17 cellular contexts compared by ENCODE assay signal in genomic region chr5:93193756-93194155, GRCh38.
A peak's percentile ranks its signal among the peaks of the same experiment; 100 is the strongest.
DNase-seq lines count a peak whose midpoint lies in the region; ATAC-seq and TF ChIP-seq lines count a peak whose summit lies in the region.
"Had no signal": no experiment of that assay in that cellular context is flagged by ENCODE, and none has a peak within 500 bp of the region (broad histone marks: within the 10 kb centered on the region; RNA-seq: fewer than 3 reads in every experiment).

No MANE protein-coding gene starts in this region.

- H4K20me1 ChIP-seq in SK-N-SH (ENCODE audit: insufficient read depth): no peaks in the 10 kb centered on the region
- no peaks in the 10 kb centered on the region for H4K20me1 ChIP-seq in smooth muscle cell (ENCODE audit: low read depth)

- no peak overlapping the region for H2AFZ ChIP-seq in SK-N-SH (ENCODE audit: low read depth)
- H2AFZ ChIP-seq in smooth muscle cell (ENCODE audit: low read depth): peak overlapping the region; percentile 31
- H2AFZ ChIP-seq: GM23248 had no signal

- 75% methylated on average over 4 of the region's 4 CpGs for WGBS in SK-N-SH (ENCODE audit: low lambda C conversion rate)
- 75% methylated on average over 4 of the region's 4 CpGs for WGBS in smooth muscle cell (ENCODE audit: low lambda C conversion rate)
- 62 to 65% methylated on average over 4 of the region's 4 CpGs for WGBS in testis, 2 donors

- H3K79me2 ChIP-seq in SK-N-SH (ENCODE audit: insufficient read depth) (no peaks in the 10 kb centered on the region), smooth muscle cell (ENCODE audit: low read depth) (no peaks in the 10 kb centered on the region)

- no peak for TF ChIP-seq CTCF in SK-N-SH (IDR thresholded peaks at IDR 0.05)
- TF ChIP-seq CTCF in smooth muscle cell (IDR thresholded peaks at IDR 0.05; ENCODE audit: borderline replicate concordance, insufficient read depth, poor library complexity, severe bottlenecking): no peak
- TF ChIP-seq CTCF in testis (IDR thresholded peaks at IDR 0.05): no peak

- H3F3A ChIP-seq in SK-N-SH (replicated peaks; ENCODE audit: insufficient read depth) (peaks cover 18% of the 10 kb centered on the region), smooth muscle cell (ENCODE audit: low read depth) (peaks cover 25% of the 10 kb centered on the region)

- H3K27me3 ChIP-seq in SK-N-SH (ENCODE audit: insufficient read depth) (no peaks in the 10 kb centered on the region), adipocyte (replicated peaks; ENCODE audit: control insufficient read depth, insufficient read depth, low read length) (no peaks in the 10 kb centered on the region), smooth muscle cell (ENCODE audit: low read depth) (no peaks in the 10 kb centered on the region), testis (no peaks in the 10 kb centered on the region)
- H3K27me3 ChIP-seq: thyroid gland had no signal

- H3K36me3 ChIP-seq in SK-N-SH (replicated peaks in 1 of 2; ENCODE audit: control insufficient read depth in 1 of 2, insufficient read depth in 2 of 2, low read length in 1 of 2) (no peaks in the 10 kb centered on the region), adipocyte (ENCODE audit: control insufficient read depth, insufficient read depth, low read length, severe bottlenecking) (no peaks in the 10 kb centered on the region), smooth muscle cell (ENCODE audit: low read depth) (no peaks in the 10 kb centered on the region), testis (ENCODE audit: low read depth, missing control alignments) (no peaks in the 10 kb centered on the region)
- H3K36me3 ChIP-seq: thyroid gland had no signal

- peaks cover 6 to 21% of the 10 kb centered on the region in 2 experiments; a peak in 3 of 4 replicates for H3K4me1 ChIP-seq in SK-N-SH (ENCODE audit: control insufficient read depth in 1 of 2, insufficient read depth in 2 of 2, low read depth in 1 of 2, low read length in 1 of 2)
- peaks cover 44% of the 10 kb centered on the region for H3K4me1 ChIP-seq in adipocyte (ENCODE audit: control insufficient read depth, insufficient read depth, low read length)
- peaks cover 27% of the 10 kb centered on the region for H3K4me1 ChIP-seq in smooth muscle cell (ENCODE audit: low read depth)
- no peaks in the 10 kb centered on the region for H3K4me1 ChIP-seq in testis

- H3K27ac ChIP-seq in SK-N-SH (ENCODE audit: low read depth in 2 of 2, low read length in 1 of 2) (peak overlapping the region in 1 of 2 experiments; percentile 65; a peak in 1 of 4 replicates), smooth muscle cell (ENCODE audit: low read depth) (peak overlapping the region; percentile 93), testis (no peak overlapping the region)
- H3K27ac ChIP-seq: C4-2B, GM23248, thyroid gland had no signal

- TF ChIP-seq POLR2A in testis (IDR thresholded peaks at IDR 0.05): no peak

- CTCF ChIA-PET in SK-N-SH (lab: Yijun Ruan, JAX): interaction anchor here (0.6 to 1.5 kb wide), 2 partner anchors 9 to 158 kb away, joined by 3 to 4 read pairs; no protein-coding TSS in a partner anchor

- H3K9me2 ChIP-seq in SK-N-SH: no peaks in the 10 kb centered on the region

- POLR2A ChIA-PET in SK-N-SH (lab: Yijun Ruan, JAX): no interaction called here

- no peak overlapping the region for H3K9ac ChIP-seq in SK-N-SH
- H3K9ac ChIP-seq in adipocyte (ENCODE audit: low read length): no peak overlapping the region
- peak overlapping the region; percentile 76 for H3K9ac ChIP-seq in smooth muscle cell (ENCODE audit: low read depth)
- H3K9ac ChIP-seq: GM23248 had no signal

- TF ChIP-seq RAD21 in SK-N-SH (IDR thresholded peaks at IDR 0.05; ENCODE audit: low read length): no peak

- peaks cover 8% of the 10 kb centered on the region; the same call in 1 of the 2 replicates for H3K9me3 ChIP-seq in SK-N-SH
- no peaks in the 10 kb centered on the region for H3K9me3 ChIP-seq in adipocyte (ENCODE audit: control insufficient read depth, low read length)
- H3K9me3 ChIP-seq in smooth muscle cell (replicated peaks; ENCODE audit: low read depth): no peaks in the 10 kb centered on the region
- no peaks in the 10 kb centered on the region for H3K9me3 ChIP-seq in testis
- H3K9me3 ChIP-seq: thyroid gland had no signal

- H3K4me2 ChIP-seq in SK-N-SH (no peak overlapping the region), smooth muscle cell (peak overlapping the region; percentile 47)

- DNase-seq in SK-N-SH: no peak
- peak; percentile 29 for DNase-seq in adipocyte (ENCODE audit: low read depth)
- peak; percentile 88 for DNase-seq in iris pigment epithelial cell (ENCODE audit: low read depth)
- DNase-seq in smooth muscle cell (lab: John Stamatoyannopoulos, UW; ENCODE audit: unreplicated experiment): no peak
- DNase-seq in testis: no peak
- no peak for DNase-seq in NCI-H2107 treated with DMSO at 0.1 percent for 48 hours (lab: John Stamatoyannopoulos, UW; ENCODE audit: unreplicated experiment)
- DNase-seq: activated CD8-positive, alpha-beta memory T cell treated with anti-CD3 and anti-CD28 coated beads for 24 hours; activated naive CD8-positive, alpha-beta T cell treated with anti-CD3 and anti-CD28 coated beads for 36 hours; DMS53; GM23248; NCI-H187 treated with DMSO at 0.1 percent for 48 hours; NCI-H446 had no signal

- H3K4me3 ChIP-seq in SK-N-SH (ENCODE audit: low read depth in 2 of 2, low read length in 1 of 2) (no peak overlapping the region), adipocyte (ENCODE audit: low read length) (no peak overlapping the region), smooth muscle cell (no peak overlapping the region), testis (no peak overlapping the region)
- H3K4me3 ChIP-seq: GM23248, thyroid gland had no signal

- ATAC-seq in SK-N-SH treated with all-trans-retinoic acid at 6 μM for 48 hours (no peak), GM19455 (IDR thresholded peaks at IDR 0.05; ENCODE audit: unreplicated experiment) (no peak)
- ATAC-seq: stimulated activated memory B cell treated with anti-CD40 and anti-IgM and Interleukin-4, amounts not matched to agents 10 μg/mL and 1 μg/mL and 100 μg/mL, for 72 hours had no signal

- intact Hi-C loops in testis (cut with DNase I; ENCODE audit: low total_unique reads): no loop called here

- TF ChIP-seq EP300 in SK-N-SH (IDR thresholded peaks at IDR 0.05; ENCODE audit: borderline replicate concordance in 1 of 2, low read depth in 1 of 2, low read length in 1 of 2): no peak

TF ChIP-seq in SK-N-SH, 30 proteins besides CTCF, POLR2A, EP300 and RAD21:
- peak; percentile 42; the same call in 1 of the 2 replicates for TF ChIP-seq PBX3 (IDR thresholded peaks at IDR 0.05)
- no peak for TF ChIP-seq FOXM1 (IDR thresholded peaks at IDR 0.05; ENCODE audit: low read depth)
- no peak; the same call in 1 of the 2 replicates for TF ChIP-seq RXRA (IDR thresholded peaks at IDR 0.05; ENCODE audit: borderline replicate concordance, low read depth)

TF ChIP-seq in SK-N-SH treated with all-trans-retinoic acid at 6 μM for 48 hours, 23 proteins besides CTCF, POLR2A, EP300 and RAD21 (continues in another document):
- TF ChIP-seq CSDC2 (CRISPR knock-in tag; IDR thresholded peaks at IDR 0.05) (no peak), RARB (CRISPR knock-in tag; IDR thresholded peaks at IDR 0.05) (no peak), ISL1 (CRISPR knock-in tag; IDR thresholded peaks at IDR 0.05) (no peak), CSRNP3 (CRISPR knock-in tag; IDR thresholded peaks at IDR 0.05) (no peak), ESRRG (CRISPR knock-in tag; IDR thresholded peaks at IDR 0.05) (no peak), ZNF565 (CRISPR knock-in tag; conservative IDR thresholded peaks at IDR 0.05; ENCODE audit: low read depth) (no peak), PPARA (CRISPR knock-in tag; IDR thresholded peaks at IDR 0.05; ENCODE audit: borderline replicate concordance) (no peak), BACH2 (CRISPR knock-in tag; IDR thresholded peaks at IDR 0.05; ENCODE audit: borderline replicate concordance) (no peak)
- TF ChIP-seq, protein P1, sequence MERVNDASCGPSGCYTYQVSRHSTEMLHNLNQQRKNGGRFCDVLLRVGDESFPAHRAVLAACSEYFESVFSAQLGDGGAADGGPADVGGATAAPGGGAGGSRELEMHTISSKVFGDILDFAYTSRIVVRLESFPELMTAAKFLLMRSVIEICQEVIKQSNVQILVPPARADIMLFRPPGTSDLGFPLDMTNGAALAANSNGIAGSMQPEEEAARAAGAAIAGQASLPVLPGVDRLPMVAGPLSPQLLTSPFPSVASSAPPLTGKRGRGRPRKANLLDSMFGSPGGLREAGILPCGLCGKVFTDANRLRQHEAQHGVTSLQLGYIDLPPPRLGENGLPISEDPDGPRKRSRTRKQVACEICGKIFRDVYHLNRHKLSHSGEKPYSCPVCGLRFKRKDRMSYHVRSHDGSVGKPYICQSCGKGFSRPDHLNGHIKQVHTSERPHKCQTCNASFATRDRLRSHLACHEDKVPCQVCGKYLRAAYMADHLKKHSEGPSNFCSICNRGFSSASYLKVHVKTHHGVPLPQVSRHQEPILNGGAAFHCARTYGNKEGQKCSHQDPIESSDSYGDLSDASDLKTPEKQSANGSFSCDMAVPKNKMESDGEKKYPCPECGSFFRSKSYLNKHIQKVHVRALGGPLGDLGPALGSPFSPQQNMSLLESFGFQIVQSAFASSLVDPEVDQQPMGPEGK (CRISPR knock-in tag; IDR thresholded peaks at IDR 0.05; ENCODE audit: borderline replicate concordance): no peak

Comparison
In these comparisons a context has a peak if more than half of its experiments do, and no peak if none do; other contexts are left out.
1. DNase-seq: peak in adipocyte (single experiment) and iris pigment epithelial cell (single experiment); none in SK-N-SH (single experiment), smooth muscle cell (single experiment), testis (single experiment) and NCI-H2107 treated with DMSO at 0.1 percent for 48 hours (single experiment).